ENCODE assay signal across 28 cellular contexts in the genomic region with DNA sequence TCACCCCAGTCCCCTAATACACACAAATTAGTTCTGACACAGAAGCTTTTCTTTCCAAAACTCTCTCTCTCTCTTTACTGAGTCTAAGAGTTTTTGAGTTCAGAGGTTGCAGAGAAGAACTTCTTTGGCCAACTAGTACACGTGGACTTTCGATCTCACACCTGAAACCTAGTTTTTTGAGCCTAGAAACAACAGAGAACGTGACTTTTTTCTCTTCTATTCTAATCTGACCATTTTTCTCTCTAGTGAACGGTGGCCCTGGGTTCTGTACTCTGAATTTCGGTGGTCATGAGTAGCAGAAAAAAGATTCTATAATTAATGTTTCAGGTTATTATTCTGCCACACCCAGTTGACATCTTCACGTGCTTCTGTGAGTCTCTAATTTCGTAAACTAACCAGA. TPM values are rescaled to one million over a fixed set of nuclear protein-coding genes. Genes with fewer than 3 reads are reported as not detected.
"Had no signal": no experiment of that assay in that cellular context is flagged by ENCODE, and none has a peak within 500 bp of the region (broad histone marks: within the 10 kb centered on the region; RNA-seq: fewer than 3 reads in every experiment).

No MANE protein-coding gene starts in this region.

- H3K4me3 ChIP-seq: colonic mucosa, esophagus squamous epithelium, gastrocnemius medialis, heart right ventricle, left lung, lower lobe of right lung, mucosa of descending colon had no signal

- H3K27me3 ChIP-seq: colonic mucosa, esophagus squamous epithelium, gastrocnemius medialis, heart right ventricle, left lung had no signal

- H3K9me3 ChIP-seq: colonic mucosa, esophagus squamous epithelium, gastrocnemius medialis, heart right ventricle, left lung, lower lobe of right lung, mucosa of descending colon had no signal

- H3K27ac ChIP-seq: colonic mucosa, epithelial cell of prostate, esophagus squamous epithelium, gastrocnemius medialis, heart right ventricle, left lung, lower lobe of right lung had no signal

- ATAC-seq: effector memory CD8-positive, alpha-beta T cell; esophagus mucosa; gastrocnemius medialis; heart right ventricle; left cardiac atrium; left lung; left ventricle myocardium superior; lower lobe of right lung; mucosa of descending colon; naive thymus-derived CD8-positive, alpha-beta T cell had no signal

- H3K4me1 ChIP-seq: colonic mucosa, esophagus squamous epithelium, gastrocnemius medialis, heart right ventricle, left lung, lower lobe of right lung had no signal

- DNase-seq: colonic mucosa; cortex of kidney; effector CD8-positive, alpha-beta T cell; effector memory CD8-positive, alpha-beta T cell; endodermal cell; erythroblast; esophagus squamous epithelium; foreskin fibroblast; foreskin melanocyte; gastrocnemius medialis; glutamatergic neuron; head of caudate nucleus; heart right ventricle; hippocampal formation; left cardiac atrium; left lung; left ventricle myocardium superior; lower lobe of right lung; mesenchymal stem cell; mucosa of descending colon; naive B cell; naive thymus-derived CD8-positive, alpha-beta T cell had no signal

- H3K36me3 ChIP-seq: colonic mucosa, esophagus squamous epithelium, gastrocnemius medialis, heart right ventricle, left lung, lower lobe of right lung had no signal

RNA-seq across cellular contexts. Expression of a gene that starts 24.2 kb away (rescaled TPM):
- total RNA-seq: dermis microvascular lymphatic vessel endothelial cell; glomerular endothelial cell; lung microvascular endothelial cell; myocyte; naive thymus-derived CD8-positive, alpha-beta T cell had no signal
